In the genomic region with DNA sequence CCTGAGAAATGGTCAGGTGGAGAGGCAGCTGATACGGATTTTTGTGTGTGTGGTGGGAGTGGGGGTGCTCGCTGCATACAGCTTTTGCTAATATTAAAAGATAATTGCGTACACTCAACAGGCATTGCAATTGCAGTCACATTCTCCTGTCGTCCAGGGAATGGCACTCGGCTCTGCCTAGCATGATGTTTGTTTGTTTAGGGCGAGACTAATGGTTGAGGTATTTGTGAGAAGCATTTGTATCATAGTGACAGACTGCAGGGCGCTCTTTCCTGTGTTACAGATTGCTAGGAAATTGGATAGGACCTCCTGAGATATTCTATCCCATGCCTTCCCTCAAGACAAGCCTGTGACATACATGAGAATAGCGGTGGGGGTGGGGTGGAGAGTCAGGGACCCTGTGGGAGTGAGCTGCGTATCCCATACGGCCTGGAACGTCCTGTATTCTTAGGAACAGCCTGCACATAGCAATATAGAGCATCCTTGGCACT, we compare ENCODE assay signal across 11 cellular contexts.
DNase-seq lines count a peak whose midpoint lies in the region; ATAC-seq, FAIRE-seq and TF ChIP-seq lines count a peak whose summit lies in the region.
"Had no signal": no experiment of that assay in that cellular context is flagged by ENCODE, and none has a peak within 500 bp of the region (broad histone marks: within the 10 kb centered on the region; RNA-seq: fewer than 3 reads in every experiment).

No MANE protein-coding gene starts in this region.

- H3K27me3 ChIP-seq in HepG2 (ENCODE audit: control insufficient read depth in 1 of 2, insufficient read depth in 2 of 2, low read length in 2 of 2) (no peaks in the 10 kb centered on the region), right lobe of liver (no peaks in the 10 kb centered on the region), stomach (no peaks in the 10 kb centered on the region)

- no peaks in the 10 kb centered on the region for H3K9me3 Mint-ChIP-seq in activated CD8-positive, alpha-beta memory T cell treated with anti-CD3 and anti-CD28 coated beads, Interleukin-2, amount 10 ng/mL, durations not matched to agents 7 days and 5 days (ENCODE audit: low read depth)
- H3K9me3 Mint-ChIP-seq: activated T-cell treated with anti-CD3 and anti-CD28 coated beads, Interleukin-2, amount 50 U/mL, for 4 hours had no signal

- no peaks in the 10 kb centered on the region for H3K4me1 Mint-ChIP-seq in activated CD8-positive, alpha-beta memory T cell treated with anti-CD3 and anti-CD28 coated beads, Interleukin-2, amount 10 ng/mL, durations not matched to agents 7 days and 5 days

- TF ChIP-seq RAD21 in HepG2 (CRISPR knock-in tag; IDR thresholded peaks at IDR 0.05), result no peak

- H3K4me2 ChIP-seq in HepG2 (ENCODE audit: low read depth, low read length), result no peak overlapping the region

- no peaks in the 10 kb centered on the region for H3K9me3 ChIP-seq in HepG2 (ENCODE audit: low read length)
- H3K9me3 ChIP-seq in right lobe of liver, result no peaks in the 10 kb centered on the region
- no peaks in the 10 kb centered on the region for H3K9me3 ChIP-seq in stomach

- POLR2A ChIA-PET in HepG2 (lab: Yijun Ruan, JAX), result no interaction called here

- FAIRE-seq in HepG2 (lab: Jason Lieb, UNC), result no peak

- no peak overlapping the region for H3K27ac ChIP-seq in HepG2 (ENCODE audit: extremely low read length, insufficient read depth, low read length)
- no peak overlapping the region for H3K27ac ChIP-seq in right lobe of liver
- no peak overlapping the region for H3K27ac ChIP-seq in stomach

- no peak overlapping the region for H3K4me3 Mint-ChIP-seq in activated CD8-positive, alpha-beta memory T cell treated with anti-CD3 and anti-CD28 coated beads, Interleukin-2, amount 10 ng/mL, durations not matched to agents 7 days and 5 days
- H3K4me3 Mint-ChIP-seq: activated T-cell treated with anti-CD3 and anti-CD28 coated beads, Interleukin-2, amount 50 U/mL, for 4 hours had no signal

- CTCF ChIA-PET in HepG2 (lab: Yijun Ruan, JAX; ENCODE audit: low intra/inter-chr PET ratio, low total read pairs), result no interaction called here
- CTCF ChIA-PET in activated CD8-positive, alpha-beta memory T cell treated with anti-CD3 and anti-CD28 coated beads, Interleukin-2, amount 10 ng/mL, durations not matched to agents 7 days and 5 days (lab: Charles Lee), result no interaction called here

- no peak overlapping the region for H2AFZ ChIP-seq in HepG2 (ENCODE audit: low read length)

- DNase-seq in HepG2 (ENCODE audit: low spot score), result peak; percentile 39
- no peak for DNase-seq in right lobe of liver
- peak; percentile 78 for DNase-seq in NCI-H748 treated with DMSO at 0.1 percent for 48 hours (lab: John Stamatoyannopoulos, UW)
- DNase-seq in islet precursor cell, result peak; percentile 86
- no peak for DNase-seq in stomach
- DNase-seq in cerebellum (ENCODE audit: low spot score), result no peak
- DNase-seq in activated CD8-positive, alpha-beta memory T cell treated with anti-CD3 and anti-CD28 coated beads, Interleukin-2, amount 10 ng/mL, durations not matched to agents 7 days and 5 days, result no peak
- DNase-seq: activated T-cell treated with anti-CD3 and anti-CD28 coated beads, Interleukin-2, amount 50 U/mL, for 4 hours; NCI-H187 treated with DMSO at 0.1 percent for 48 hours; stimulated activated CD8-positive, alpha-beta memory T cell treated with anti-CD3 and anti-CD28 coated beads, Interleukin-4, amount 100 ng/mL, for 48 hours had no signal

- H3K4me3 ChIP-seq in HepG2 (replicated peaks in 1 of 3; ENCODE audit: insufficient read depth in 1 of 3, low read depth in 2 of 3, low read length in 3 of 3) (no peak overlapping the region), right lobe of liver (no peak overlapping the region), stomach (no peak overlapping the region)

- intact Hi-C loops in HepG2 (cut with micrococcal nuclease; ENCODE audit: unreplicated experiment), result no loop called here
- intact Hi-C loops in right lobe of liver (cut with DNase I), result no loop called here
- intact Hi-C loops in stomach (cut with DNase I; ENCODE audit: low total_unique reads), result no loop called here

- TF ChIP-seq POLR2A in HepG2 (IDR thresholded peaks at IDR 0.05; ENCODE audit: insufficient read depth in 1 of 2, low read depth in 2 of 2, low read length in 2 of 2) (no peak), right lobe of liver (IDR thresholded peaks at IDR 0.05) (no peak), stomach (IDR thresholded peaks at IDR 0.05) (no peak)

- H3K27me3 Mint-ChIP-seq in activated CD8-positive, alpha-beta memory T cell treated with anti-CD3 and anti-CD28 coated beads, Interleukin-2, amount 10 ng/mL, durations not matched to agents 7 days and 5 days, result no peaks in the 10 kb centered on the region

- in situ Hi-C loops in HepG2 (cut with HindIII; ENCODE audit: extremely low pct_ligation_motif_present, low pct_unique_long_range_greater_than_20kb), result no loop called here

- WGBS in HepG2 (ENCODE audit: low lambda C conversion rate), result 20% methylated on average over 11 of the region's 11 CpGs
- 49% methylated on average over 7 of the region's 11 CpGs for WGBS in right lobe of liver (ENCODE audit: insufficient coverage, low coverage, low lambda C conversion rate, missing lambda C conversion rate)
- WGBS in stomach, 5 donors, result 67 to 81% (median 75%) methylated on average over 11 of the region's 11 CpGs

- no peak overlapping the region for H3K27ac Mint-ChIP-seq in activated CD8-positive, alpha-beta memory T cell treated with anti-CD3 and anti-CD28 coated beads, Interleukin-2, amount 10 ng/mL, durations not matched to agents 7 days and 5 days

- H3K36me3 ChIP-seq in HepG2 (replicated peaks in 1 of 2; ENCODE audit: control insufficient read depth in 1 of 2, insufficient read depth in 2 of 2, low read length in 2 of 2), result no peaks in the 10 kb centered on the region
- no peaks in the 10 kb centered on the region for H3K36me3 ChIP-seq in right lobe of liver
- no peaks in the 10 kb centered on the region for H3K36me3 ChIP-seq in stomach

- H3K36me3 Mint-ChIP-seq in activated CD8-positive, alpha-beta memory T cell treated with anti-CD3 and anti-CD28 coated beads, Interleukin-2, amount 10 ng/mL, durations not matched to agents 7 days and 5 days, result peaks cover 2% of the 10 kb centered on the region

- no peak overlapping the region for H3K9ac ChIP-seq in HepG2 (ENCODE audit: insufficient read depth, low read depth, low read length)

- TF ChIP-seq CTCF in HepG2 (CRISPR knock-in tag; IDR thresholded peaks at IDR 0.05) (no peak), right lobe of liver (IDR thresholded peaks at IDR 0.05) (no peak), stomach (IDR thresholded peaks at IDR 0.05) (no peak)

- no peaks in the 10 kb centered on the region for H3K79me2 ChIP-seq in HepG2 (ENCODE audit: insufficient read depth, low read length)

- ATAC-seq in HepG2 (peak; percentile 82), right lobe of liver (no peak), HG03097 (IDR thresholded peaks at IDR 0.05; ENCODE audit: low FRiP score, unreplicated experiment) (no peak)
- no peak for ATAC-seq in activated CD8-positive, alpha-beta memory T cell treated with anti-CD3 and anti-CD28 coated beads, Interleukin-2, amount 10 ng/mL, durations not matched to agents 7 days and 5 days
- ATAC-seq: activated T-cell treated with anti-CD3 and anti-CD28 coated beads, Interleukin-2, amount 50 U/mL, for 4 hours had no signal

- no peaks in the 10 kb centered on the region for H4K20me1 ChIP-seq in HepG2 (ENCODE audit: insufficient read depth, low read length)

- H3K4me1 ChIP-seq in HepG2 (ENCODE audit: insufficient read depth, low read length), result no peaks in the 10 kb centered on the region
- no peaks in the 10 kb centered on the region for H3K4me1 ChIP-seq in right lobe of liver
- no peaks in the 10 kb centered on the region for H3K4me1 ChIP-seq in stomach

- TF ChIP-seq EP300 in HepG2 (IDR thresholded peaks at IDR 0.05; ENCODE audit: low read depth in 2 of 2, low read length in 2 of 2), result no peak
- TF ChIP-seq EP300 in HepG2 (CRISPR knock-in tag; IDR thresholded peaks at IDR 0.05; ENCODE audit: borderline replicate concordance), result no peak
- no peak for TF ChIP-seq EP300 in stomach (IDR thresholded peaks at IDR 0.05)

- no TSS peak for BruUV-seq in HepG2 (replicated peaks; lab: Mats Ljungman, UMichigan)

TF ChIP-seq in HepG2, 621 proteins besides CTCF, POLR2A, EP300 and RAD21 (continues in another document):
- TF ChIP-seq ETV5 (CRISPR knock-in tag; IDR thresholded peaks at IDR 0.05; ENCODE audit: borderline replicate concordance), result no peak
- no peak for TF ChIP-seq CBFB (CRISPR knock-in tag; IDR thresholded peaks at IDR 0.05)
- TF ChIP-seq ESRRA (CRISPR knock-in tag; IDR thresholded peaks at IDR 0.05; ENCODE audit: low read depth), result no peak
- no peak for TF ChIP-seq RFX5 (IDR thresholded peaks at IDR 0.05; ENCODE audit: low read depth, low read length)
- TF ChIP-seq POLR2AphosphoS5 (IDR thresholded peaks at IDR 0.05; ENCODE audit: low read depth, low read length), result no peak
- TF ChIP-seq, protein P1, sequence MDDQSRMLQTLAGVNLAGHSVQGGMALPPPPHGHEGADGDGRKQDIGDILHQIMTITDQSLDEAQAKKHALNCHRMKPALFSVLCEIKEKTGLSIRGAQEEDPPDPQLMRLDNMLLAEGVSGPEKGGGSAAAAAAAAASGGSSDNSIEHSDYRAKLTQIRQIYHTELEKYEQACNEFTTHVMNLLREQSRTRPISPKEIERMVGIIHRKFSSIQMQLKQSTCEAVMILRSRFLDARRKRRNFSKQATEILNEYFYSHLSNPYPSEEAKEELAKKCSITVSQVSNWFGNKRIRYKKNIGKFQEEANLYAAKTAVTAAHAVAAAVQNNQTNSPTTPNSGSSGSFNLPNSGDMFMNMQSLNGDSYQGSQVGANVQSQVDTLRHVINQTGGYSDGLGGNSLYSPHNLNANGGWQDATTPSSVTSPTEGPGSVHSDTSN (CRISPR knock-in tag; IDR thresholded peaks at IDR 0.05; ENCODE audit: borderline replicate concordance), result no peak
- TF ChIP-seq ZFP36 (IDR thresholded peaks at IDR 0.05; ENCODE audit: borderline replicate concordance, low read depth, low read length, partially characterized antibody), result no peak
- no peak for TF ChIP-seq ZNF138 (CRISPR knock-in tag; IDR thresholded peaks at IDR 0.05; ENCODE audit: low read depth)
- TF ChIP-seq ETS1 (CRISPR knock-in tag; IDR thresholded peaks at IDR 0.05), result no peak

Comparison
In these comparisons a context has a peak if more than half of its experiments do, and no peak if none do; other contexts are left out.
1. DNase-seq: peak in HepG2 (single experiment), NCI-H748 treated with DMSO at 0.1 percent for 48 hours (single experiment) and islet precursor cell (single experiment); none in right lobe of liver (0 of 3), stomach (single experiment), cerebellum (single experiment) and activated CD8-positive, alpha-beta memory T cell treated with anti-CD3 and anti-CD28 coated beads, Interleukin-2, amount 10 ng/mL, durations not matched to agents 7 days and 5 days (single experiment).